8 cellular contexts compared by ENCODE assay signal in the genomic region with DNA sequence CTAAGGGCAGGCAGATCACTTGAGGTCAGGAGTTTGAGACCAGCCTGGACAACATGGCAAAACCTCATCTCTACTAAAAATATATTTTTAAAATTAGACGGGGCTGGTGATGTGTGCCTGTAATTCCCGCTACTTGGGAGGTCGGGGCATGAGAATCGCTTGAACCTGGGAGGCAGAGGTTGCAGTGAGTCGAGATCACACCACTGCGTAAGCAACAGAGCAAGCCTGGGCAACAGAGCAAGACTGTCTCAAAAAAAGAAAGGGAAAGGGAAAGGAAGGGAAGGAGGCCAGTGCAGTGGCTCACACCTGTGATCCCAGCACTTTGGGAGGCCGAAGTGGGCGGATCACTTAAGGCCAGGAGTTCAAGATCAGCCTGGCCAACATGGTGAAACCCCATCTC.
DNase-seq lines count a peak whose midpoint lies in the region; ATAC-seq and TF ChIP-seq lines count a peak whose summit lies in the region.
"Not testable (repeated sequence)": the region's sequence is repeated elsewhere in the genome, so short reads cannot be mapped to it uniquely, and the experiment has no call there.

No MANE protein-coding gene starts in this region.

- CTCF ChIA-PET in PC-9 (lab: Charles Lee), result interaction anchor here (0.7 to 2.4 kb wide), 3 partner anchors 52 to 311 kb away, joined by 3 to 8 read pairs (median 3); no protein-coding TSS in a partner anchor
- CTCF ChIA-PET in activated CD8-positive, alpha-beta T cell treated with anti-CD3 and anti-CD28 coated beads, Interleukin-2, amount 10 ng/mL, durations not matched to agents 7 days and 5 days (lab: Charles Lee), result interaction anchor here (0.9 to 4.6 kb wide), 16 partner anchors 11 to 452 kb away, joined by 3 to 79 read pairs (median 6); no protein-coding TSS in a partner anchor

- not testable (repeated sequence) for TF ChIP-seq EP300 in sigmoid colon (IDR thresholded peaks at IDR 0.05); suprapubic skin (IDR thresholded peaks at IDR 0.05)

- not testable (repeated sequence) for BruUV-seq in PC-9 (replicated peaks; lab: Mats Ljungman, UMichigan)

- not testable (repeated sequence) for H2AFZ ChIP-seq in PC-9

- H3K4me1 ChIP-seq in BLaER1 (peaks cover 28% of the 10 kb centered on the region), PC-9 (replicated peaks; ENCODE audit: insufficient read depth) (peaks cover 23% of the 10 kb centered on the region), heart right ventricle (peaks cover 0 to 87% (median 23%) of the 10 kb centered on the region in 9 donors), sigmoid colon (peaks cover 0 to 44% (median 32%) of the 10 kb centered on the region in 4 donors), suprapubic skin (peaks cover 12% of the 10 kb centered on the region)

- H3K27me3 Mint-ChIP-seq in activated CD8-positive, alpha-beta T cell treated with anti-CD3 and anti-CD28 coated beads, Interleukin-2, amount 10 ng/mL, durations not matched to agents 7 days and 5 days (ENCODE audit: low read depth); chondrocyte (ENCODE audit: low read depth); mesothelial cell of epicardium (ENCODE audit: low read depth): not testable (repeated sequence)

- not testable (repeated sequence) for H3K4me3 ChIP-seq in BLaER1, PC-9, heart right ventricle, sigmoid colon, suprapubic skin

- H3K4me2 ChIP-seq in BLaER1, PC-9: not testable (repeated sequence)

- intact Hi-C loops in PC-9 (cut with micrococcal nuclease; ENCODE audit: unreplicated experiment) (loop anchor here (1.0 to 5.0 kb wide), 10 partner anchors 32 to 476 kb away; a partner anchor contains a TSS), heart right ventricle (cut with DNase I) (loop anchor here (1.0 to 10.0 kb wide), 8 partner anchors 169 to 315 kb away; a partner anchor contains a TSS), sigmoid colon (cut with DNase I) (loop anchor here (1.0 to 10.0 kb wide), 7 partner anchors 61 to 589 kb away; a partner anchor contains a TSS)

- TF ChIP-seq CTCF in PC-9 (conservative IDR thresholded peaks at IDR 0.05); chondrocyte (IDR thresholded peaks at IDR 0.05); heart right ventricle (IDR thresholded peaks at IDR 0.05); mesothelial cell of epicardium (IDR thresholded peaks at IDR 0.05; ENCODE audit: unreplicated experiment); sigmoid colon (IDR thresholded peaks at IDR 0.05); suprapubic skin (IDR thresholded peaks at IDR 0.05): not testable (repeated sequence)

- WGBS in heart right ventricle, 2 donors, result 90 to 93% methylated on average over 8 of the region's 8 CpGs
- 89 to 94% methylated on average over 8 of the region's 8 CpGs for WGBS in sigmoid colon, 2 donors
- 90% methylated on average over 8 of the region's 8 CpGs for WGBS in suprapubic skin

- peaks cover 25% of the 10 kb centered on the region for H3K36me3 Mint-ChIP-seq in activated CD8-positive, alpha-beta T cell treated with anti-CD3 and anti-CD28 coated beads, Interleukin-2, amount 10 ng/mL, durations not matched to agents 7 days and 5 days (ENCODE audit: low read depth)
- not testable (repeated sequence) for H3K36me3 Mint-ChIP-seq in chondrocyte (ENCODE audit: low read depth); mesothelial cell of epicardium

- not testable (repeated sequence) for TF ChIP-seq POLR2A in sigmoid colon (IDR thresholded peaks at IDR 0.05); suprapubic skin (IDR thresholded peaks at IDR 0.05)

- not testable (repeated sequence) for H4K20me1 ChIP-seq in BLaER1; PC-9 (ENCODE audit: insufficient read depth)

- H3K9me2 ChIP-seq in PC-9 (ENCODE audit: insufficient read depth), result not testable (repeated sequence)

- not testable (repeated sequence) for H3K9me3 Mint-ChIP-seq in activated CD8-positive, alpha-beta T cell treated with anti-CD3 and anti-CD28 coated beads, Interleukin-2, amount 10 ng/mL, durations not matched to agents 7 days and 5 days (ENCODE audit: insufficient read depth); chondrocyte (ENCODE audit: low read depth); mesothelial cell of epicardium

- H3K27me3 ChIP-seq in BLaER1; PC-9 (ENCODE audit: insufficient read depth, low read depth); heart right ventricle; sigmoid colon; suprapubic skin: not testable (repeated sequence)

- POLR2A ChIA-PET in PC-9 (lab: Charles Lee; ENCODE audit: unreplicated experiment), result interaction anchor here (0.6 to 1.0 kb wide), 4 partner anchors 39 to 210 kb away, joined by 3 to 6 read pairs (median 3); no protein-coding TSS in a partner anchor
- POLR2A ChIA-PET in activated CD8-positive, alpha-beta T cell treated with anti-CD3 and anti-CD28 coated beads, Interleukin-2, amount 10 ng/mL, durations not matched to agents 7 days and 5 days (lab: Charles Lee), result not testable (repeated sequence)

- H3F3A ChIP-seq in PC-9 (ENCODE audit: insufficient read depth, low read depth), result not testable (repeated sequence)

- not testable (repeated sequence) for ATAC-seq in activated CD8-positive, alpha-beta T cell treated with anti-CD3 and anti-CD28 coated beads, Interleukin-2, amount 10 ng/mL, durations not matched to agents 7 days and 5 days; heart right ventricle

- H3K4me3 Mint-ChIP-seq in activated CD8-positive, alpha-beta T cell treated with anti-CD3 and anti-CD28 coated beads, Interleukin-2, amount 10 ng/mL, durations not matched to agents 7 days and 5 days; mesothelial cell of epicardium: not testable (repeated sequence)
- peak overlapping the region; percentile 35 for H3K4me3 Mint-ChIP-seq in chondrocyte (ENCODE audit: unreplicated experiment)

- 0 out of 2 replicates have a peak overlapping the region, but pooled peaks have one; percentile 9 for H3K27ac ChIP-seq in BLaER1
- H3K27ac ChIP-seq in PC-9, result peak overlapping the region; percentile 50; the same call in 1 of the 2 replicates
- H3K27ac ChIP-seq in heart right ventricle, result peak overlapping the region in 9 of 10 donors; percentile 48 to 95 (median 72)
- peak overlapping the region; percentile 72 to 93 (median 82) for H3K27ac ChIP-seq in sigmoid colon
- H3K27ac ChIP-seq in suprapubic skin, result peak overlapping the region; percentile 18

- not testable (repeated sequence) for DNase-seq in PC-9; activated CD8-positive, alpha-beta T cell treated with anti-CD3 and anti-CD28 coated beads, Interleukin-2, amount 10 ng/mL, durations not matched to agents 7 days and 5 days; chondrocyte (ENCODE audit: low spot score); heart right ventricle; mesothelial cell of epicardium (ENCODE audit: low spot score in 2 of 2, unreplicated experiment in 2 of 2); sigmoid colon; suprapubic skin (ENCODE audit: low spot score in 2 of 2)

- H3K4me1 Mint-ChIP-seq in activated CD8-positive, alpha-beta T cell treated with anti-CD3 and anti-CD28 coated beads, Interleukin-2, amount 10 ng/mL, durations not matched to agents 7 days and 5 days (ENCODE audit: low read depth), result peaks cover 38% of the 10 kb centered on the region
- H3K4me1 Mint-ChIP-seq in chondrocyte (ENCODE audit: low read depth), result peaks cover 30% of the 10 kb centered on the region
- H3K4me1 Mint-ChIP-seq in mesothelial cell of epicardium, result peaks cover 14% of the 10 kb centered on the region

- not testable (repeated sequence) for H3K79me2 ChIP-seq in PC-9 (ENCODE audit: low read depth)

- H3K36me3 ChIP-seq in BLaER1, result peaks cover 15% of the 10 kb centered on the region; the same call in 1 of the 2 replicates
- not testable (repeated sequence) for H3K36me3 ChIP-seq in PC-9 (ENCODE audit: low read depth); heart right ventricle; sigmoid colon; suprapubic skin

- H3K9ac ChIP-seq in BLaER1, result not testable (repeated sequence)

- H3K27ac Mint-ChIP-seq in activated CD8-positive, alpha-beta T cell treated with anti-CD3 and anti-CD28 coated beads, Interleukin-2, amount 10 ng/mL, durations not matched to agents 7 days and 5 days, result peak overlapping the region; percentile 21
- H3K27ac Mint-ChIP-seq in chondrocyte (ENCODE audit: unreplicated experiment) (peak overlapping the region; percentile 90), mesothelial cell of epicardium (peak overlapping the region; percentile 75)

- H3K9me3 ChIP-seq in BLaER1; PC-9 (ENCODE audit: insufficient read depth, low read depth); heart right ventricle; sigmoid colon; suprapubic skin: not testable (repeated sequence)

Comparison
In these comparisons a context has a peak if more than half of its experiments do, and no peak if none do; other contexts are left out.
1. H3K27ac ChIP-seq: peak in every context shown above with its lines; median percentile 82 in sigmoid colon; 72 in heart right ventricle; 50 in PC-9; 18 in suprapubic skin; 9 in BLaER1.
2. H3K27ac Mint-ChIP-seq: peak in every context shown above with its lines; median percentile 90 in chondrocyte; 75 in mesothelial cell of epicardium; 21 in activated CD8-positive, alpha-beta T cell treated with anti-CD3 and anti-CD28 coated beads, Interleukin-2, amount 10 ng/mL, durations not matched to agents 7 days and 5 days.